Comparison of ENCODE assay signal across 24 cellular contexts in genomic region chr4:23902203-23902602, GRCh38. TPM values are rescaled to one million over a fixed set of nuclear protein-coding genes. Genes with fewer than 3 reads are reported as not detected.
A peak's percentile ranks its signal among the peaks of the same experiment; 100 is the strongest.
DNase-seq lines count a peak whose midpoint lies in the region; ATAC-seq, FAIRE-seq and TF ChIP-seq lines count a peak whose summit lies in the region.
"Had no signal": no experiment of that assay in that cellular context is flagged by ENCODE, and none has a peak within 500 bp of the region (broad histone marks: within the 10 kb centered on the region; RNA-seq: fewer than 3 reads in every experiment).

No MANE protein-coding gene starts in this region.

- no peak overlapping the region for H3K4me3 ChIP-seq in HFF-Myc (replicated peaks; ENCODE audit: low read depth, low read length)
- no peak overlapping the region for H3K4me3 ChIP-seq in WERI-Rb-1 (ENCODE audit: low read depth, low read length)
- no peak overlapping the region for H3K4me3 ChIP-seq in pancreas
- H3K4me3 ChIP-seq: esophagus muscularis mucosa, thyroid gland had no signal

- no peak for DNase-seq in D721Med (ENCODE audit: insufficient read length, low spot score)
- DNase-seq in HFF-Myc (ENCODE audit: extremely low read depth, low read depth), result no peak
- no peak for DNase-seq in WERI-Rb-1
- DNase-seq in neural crest cell (ENCODE audit: low read depth, low spot score), result no peak
- no peak for DNase-seq in CD1c-positive myeloid dendritic cell (ENCODE audit: extremely low spot score)
- DNase-seq in ureter (ENCODE audit: low spot score), result no peak
- DNase-seq in pancreas, result no peak
- DNase-seq: activated naive CD4-positive, alpha-beta T cell treated with anti-CD3 and anti-CD28 coated beads, Interleukin-2, amount 50 U/mL, for 16 hours; anterior cingulate cortex; caudate nucleus; midbrain; NCI-H187 treated with DMSO at 0.1 percent for 48 hours; NCI-H345; RPMI8226; stimulated activated CD4-positive, alpha-beta T cell treated with anti-CD3 and anti-CD28 coated beads, Interleukin-2, amount 100 ng/mL, for 48 hours; stimulated activated naive CD8-positive, alpha-beta T cell treated with anti-CD3 and anti-CD28 coated beads, Interleukin-15, Interleukin-2, amounts not matched to agents 100 U/mL and 50 U/mL, for 24 hours; thyroid gland had no signal

- no peaks in the 10 kb centered on the region for H3K4me1 ChIP-seq in pancreas

- no peak overlapping the region for H3K27ac Mint-ChIP-seq in neural crest cell (ENCODE audit: unreplicated experiment)
- H3K27ac Mint-ChIP-seq: nephron, progenitor cell of endocrine pancreas had no signal

- H3K36me3 Mint-ChIP-seq in neural crest cell (ENCODE audit: low read depth), result no peaks in the 10 kb centered on the region

- H3K36me3 ChIP-seq in WERI-Rb-1, result no peaks in the 10 kb centered on the region
- no peaks in the 10 kb centered on the region for H3K36me3 ChIP-seq in pancreas
- H3K36me3 ChIP-seq: esophagus muscularis mucosa, thyroid gland had no signal

- H3K9me3 ChIP-seq in WERI-Rb-1 (ENCODE audit: severe bottlenecking) (no peaks in the 10 kb centered on the region), pancreas (no peaks in the 10 kb centered on the region)
- H3K9me3 ChIP-seq: esophagus muscularis mucosa, thyroid gland had no signal

- no peaks in the 10 kb centered on the region for H3K27me3 Mint-ChIP-seq in neural crest cell (ENCODE audit: low read depth)
- H3K27me3 Mint-ChIP-seq: progenitor cell of endocrine pancreas had no signal

- FAIRE-seq in D721Med (lab: Jason Lieb, UNC) (no peak), pancreas (lab: Jason Lieb, UNC) (no peak)

- H3K27ac ChIP-seq in WERI-Rb-1 (no peak overlapping the region), pancreas (no peak overlapping the region)
- H3K27ac ChIP-seq: HL-60, thyroid gland had no signal

- H3K27me3 ChIP-seq in WERI-Rb-1 (ENCODE audit: insufficient read depth, low read depth, severe bottlenecking) (no peaks in the 10 kb centered on the region), pancreas (no peaks in the 10 kb centered on the region)
- H3K27me3 ChIP-seq: esophagus muscularis mucosa, thyroid gland had no signal

- intact Hi-C loops in pancreas (cut with DNase I), result no loop called here

- ATAC-seq in GM18505 (IDR thresholded peaks at IDR 0.05; ENCODE audit: unreplicated experiment) (no peak), pancreas (no peak)
- ATAC-seq: left lobe of liver; stimulated activated naive CD8-positive, alpha-beta T cell treated with anti-CD3 and anti-CD28 coated beads, Interleukin-15, Interleukin-2, amounts not matched to agents 100 U/mL and 50 U/mL, for 24 hours had no signal

- TF ChIP-seq POLR2A in GM18505 (IDR thresholded peaks at IDR 0.05; ENCODE audit: borderline replicate concordance, extremely low read depth, insufficient read depth, insufficient read length), result no peak

- peaks cover 7% of the 10 kb centered on the region for H3K4me1 Mint-ChIP-seq in neural crest cell

- no peak overlapping the region for H3K4me3 Mint-ChIP-seq in neural crest cell
- H3K4me3 Mint-ChIP-seq: nephron had no signal

- no peaks in the 10 kb centered on the region for H3K9me3 Mint-ChIP-seq in neural crest cell
- H3K9me3 Mint-ChIP-seq: nephron had no signal

- 50 to 73% methylated on average over 2 of the region's 2 CpGs for WGBS in pancreas, 2 donors

- TF ChIP-seq CTCF in D721Med (IDR thresholded peaks at IDR 0.05; ENCODE audit: insufficient read depth, missing control alignments) (peak; percentile 9), HFF-Myc (IDR thresholded peaks at IDR 0.05; ENCODE audit: low read depth, low read length, missing control alignments) (peak; percentile 26), WERI-Rb-1 (IDR thresholded peaks at IDR 0.05; ENCODE audit: low read depth, low read length) (peak; percentile 26; the same call in 1 of the 2 replicates), neural crest cell (conservative IDR thresholded peaks at IDR 0.05) (peak; percentile 45), pancreas (IDR thresholded peaks at IDR 0.05) (no peak)

RNA-seq across cellular contexts. Expression of gene PPARGC1A, which starts 12.4 kb away (rescaled TPM):
- total RNA-seq in neural crest cell (2.2 and 2.8 TPM in 2 replicates), ureter (13.3 TPM), pancreas (10 to 100 TPM in 1 of 6 donors, 1 to 10 TPM in 5; 7.6 to 12.2 (median 8.4) TPM)
- 1 to 10 TPM; 2.7 to 3.2 TPM for polyA plus RNA-seq in pancreas
- total RNA-seq: activated CD8-positive, alpha-beta memory T cell treated with anti-CD3 and anti-CD28 coated beads for 36 hours had no signal

Comparison
In these comparisons a context has a peak if more than half of its experiments do, and no peak if none do; other contexts are left out.
1. CTCF ChIP-seq: peak in D721Med (single experiment), HFF-Myc (single experiment), WERI-Rb-1 (single experiment) and neural crest cell (single experiment); none in pancreas (0 of 4).